Comparison of ENCODE assay signal across 20 cellular contexts in genomic region chr2:178632729-178633128, GRCh38.
DNase-seq lines count a peak whose midpoint lies in the region; ATAC-seq and TF ChIP-seq lines count a peak whose summit lies in the region.
"Had no signal": no experiment of that assay in that cellular context is flagged by ENCODE, and none has a peak within 500 bp of the region (broad histone marks: within the 10 kb centered on the region; RNA-seq: fewer than 3 reads in every experiment).

No MANE protein-coding gene starts in this region.

- WGBS in esophagus squamous epithelium, 2 donors = 35 to 48% methylated on average over 3 of the region's 3 CpGs

- H3K9me3 ChIP-seq in MM.1S (replicated peaks; ENCODE audit: insufficient read depth, low read length) (no peaks in the 10 kb centered on the region), esophagus squamous epithelium (no peaks in the 10 kb centered on the region)
- H3K9me3 ChIP-seq: SJCRH30 had no signal

- H4K20me1 ChIP-seq in MM.1S (ENCODE audit: insufficient read depth, low read length) = no peaks in the 10 kb centered on the region

- H3F3A ChIP-seq in MM.1S (ENCODE audit: insufficient read depth, low read length) = no peaks in the 10 kb centered on the region

- TF ChIP-seq CTCF in GM12865 (IDR thresholded peaks at IDR 0.05; ENCODE audit: insufficient read depth, low read depth, low read length, missing control alignments) = no peak
- no peak for TF ChIP-seq CTCF in MM.1S (IDR thresholded peaks at IDR 0.05; ENCODE audit: low read length)
- TF ChIP-seq CTCF in esophagus squamous epithelium (IDR thresholded peaks at IDR 0.05) = no peak

- intact Hi-C loops in esophagus squamous epithelium (cut with DNase I) = no loop called here

- ATAC-seq in GM18867 (IDR thresholded peaks at IDR 0.05; ENCODE audit: unreplicated experiment) (peak; percentile 64), GM21786 (IDR thresholded peaks at IDR 0.05; ENCODE audit: unreplicated experiment) (peak; percentile 75)
- ATAC-seq: PC-3, T-helper 17 cell had no signal

- no peak overlapping the region for H2AFZ ChIP-seq in MM.1S (ENCODE audit: low read length)

- no peak overlapping the region for H3K9ac ChIP-seq in MM.1S (ENCODE audit: low read length)

- H3K27me3 ChIP-seq in MM.1S (replicated peaks; ENCODE audit: insufficient read depth, low read length) = no peaks in the 10 kb centered on the region
- H3K27me3 ChIP-seq in esophagus squamous epithelium = no peaks in the 10 kb centered on the region
- H3K27me3 ChIP-seq: SJCRH30 had no signal

- DNase-seq in GM12865 (ENCODE audit: low read depth) (peak; percentile 28), MM.1S (peak; percentile 11), erythroblast (lab: John Stamatoyannopoulos, UW) (no peak), esophagus squamous epithelium (lab: John Stamatoyannopoulos, UW) (no peak), dermis blood vessel endothelial cell (no peak), NCI-H82 treated with DMSO at 0.1 percent for 48 hours (lab: John Stamatoyannopoulos, UW; ENCODE audit: unreplicated experiment) (no peak)
- DNase-seq: COR-L47, Kasumi-1, NCI-H1105, NCI-H1694 treated with DMSO at 0.1 percent for 48 hours, NCI-H2107, NCI-H226, NCI-H524 treated with DMSO at 0.1 percent for 48 hours, PC-3, SJCRH30, T-helper 17 cell had no signal

- no peak overlapping the region for H3K4me2 ChIP-seq in MM.1S (ENCODE audit: low read depth, low read length)

- no peaks in the 10 kb centered on the region for H3K79me2 ChIP-seq in MM.1S (ENCODE audit: low read length)

- no peaks in the 10 kb centered on the region for H3K36me3 ChIP-seq in MM.1S (replicated peaks; ENCODE audit: insufficient read depth, low read length)
- H3K36me3 ChIP-seq in esophagus squamous epithelium = no peaks in the 10 kb centered on the region

- no peak for TF ChIP-seq POLR2A in erythroblast (IDR thresholded peaks at IDR 0.05; ENCODE audit: low read length)
- TF ChIP-seq POLR2A in esophagus squamous epithelium (IDR thresholded peaks at IDR 0.05) = no peak

- no peak overlapping the region for H3K27ac ChIP-seq in MM.1S (ENCODE audit: low read length)
- no peak overlapping the region for H3K27ac ChIP-seq in esophagus squamous epithelium
- H3K27ac ChIP-seq: HL-60, RWPE1, SJCRH30 had no signal

- H3K9me2 ChIP-seq in MM.1S (replicated peaks; ENCODE audit: insufficient read depth, low read length) = no peaks in the 10 kb centered on the region

- H3K4me1 ChIP-seq in MM.1S (ENCODE audit: low read length) (no peaks in the 10 kb centered on the region), esophagus squamous epithelium (no peaks in the 10 kb centered on the region)

- H3K4me3 ChIP-seq in GM12865 (ENCODE audit: low read depth, low read length) (no peak overlapping the region), MM.1S (ENCODE audit: low read length) (no peak overlapping the region), esophagus squamous epithelium (no peak overlapping the region)
- H3K4me3 ChIP-seq: SJCRH30 had no signal

Comparison
In these comparisons a context has a peak if more than half of its experiments do, and no peak if none do; other contexts are left out.
1. DNase-seq: peak in GM12865 (single experiment) and MM.1S (single experiment); none in erythroblast (0 of 2), esophagus squamous epithelium (single experiment), dermis blood vessel endothelial cell (single experiment) and NCI-H82 treated with DMSO at 0.1 percent for 48 hours (single experiment).